Comparison of ENCODE assay signal across 10 cellular contexts in the genomic region with DNA sequence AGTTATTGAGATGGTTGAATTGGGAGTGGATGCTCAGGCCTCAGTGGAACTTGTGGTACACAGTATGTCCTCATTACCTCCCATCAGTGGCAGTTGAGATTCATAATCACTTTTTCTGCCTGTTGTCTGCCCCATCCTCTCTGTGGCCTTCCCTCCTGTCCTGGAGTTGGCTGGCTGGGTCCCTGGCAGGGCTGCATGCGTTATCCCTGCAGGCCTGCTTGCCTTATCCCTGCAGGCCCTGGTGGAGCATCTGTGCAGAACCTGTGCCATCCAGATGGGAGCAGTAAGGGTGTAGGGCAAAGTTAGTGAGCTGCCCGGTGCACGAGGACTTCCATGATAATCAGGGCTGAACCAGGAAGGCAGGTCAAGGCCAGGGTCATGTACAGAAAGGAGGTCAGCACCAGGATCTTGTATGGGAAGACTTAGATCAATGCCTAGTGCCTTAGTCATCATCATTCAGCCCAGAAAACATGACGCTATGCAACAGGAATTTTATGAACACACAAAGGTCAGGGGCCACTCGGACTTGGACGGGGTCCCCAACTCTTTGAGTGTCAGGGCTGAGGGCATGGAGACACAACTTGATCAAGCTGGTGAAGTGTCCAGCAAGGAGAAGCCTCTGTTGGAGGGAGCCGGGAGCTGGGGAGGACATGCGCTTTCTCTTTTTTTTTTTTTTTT. TPM values are rescaled to one million over a fixed set of nuclear protein-coding genes. Genes with fewer than 3 reads are reported as not detected.
DNase-seq lines count a peak whose midpoint lies in the region; ATAC-seq and TF ChIP-seq lines count a peak whose summit lies in the region.
"Had no signal": no experiment of that assay in that cellular context is flagged by ENCODE, and none has a peak within 500 bp of the region (broad histone marks: within the 10 kb centered on the region; RNA-seq: fewer than 3 reads in every experiment).

No MANE protein-coding gene starts in this region.

- no peak for ATAC-seq in GM21447 (IDR thresholded peaks at IDR 0.05; ENCODE audit: unreplicated experiment)

- peak overlapping the region; percentile 78 to 93 (median 87); a peak in 20 of 22 replicates for H3K27ac ChIP-seq in BLaER1 treated with 17β-estradiol and CSF1 and Interleukin-3, amounts not matched to agents 10 nM and 100 nM
- H3K27ac ChIP-seq in esophagus (ENCODE audit: low read depth in 2 of 2, low read length in 1 of 2) = peak overlapping the region; percentile 2 to 70
- peak overlapping the region; percentile 85 for H3K27ac ChIP-seq in osteoblast (ENCODE audit: low read depth, low read length)

- no peak overlapping the region for H2AFZ ChIP-seq in osteoblast (ENCODE audit: low read length)

- peaks cover 0 to 25% (median 14%) of the 10 kb centered on the region in 11 experiments; a peak in 14 of 22 replicates for H4K20me1 ChIP-seq in BLaER1 treated with 17β-estradiol and CSF1 and Interleukin-3, amounts not matched to agents 10 nM and 100 nM
- H4K20me1 ChIP-seq in osteoblast (ENCODE audit: insufficient read depth, low read length) = peaks cover 18% of the 10 kb centered on the region

- H3K4me3 ChIP-seq in BLaER1 treated with 17β-estradiol and CSF1 and Interleukin-3, amounts not matched to agents 10 nM and 100 nM = no peak overlapping the region
- no peak overlapping the region for H3K4me3 ChIP-seq in esophagus (ENCODE audit: low read depth in 1 of 2, low read length in 2 of 2)
- H3K4me3 ChIP-seq in osteoblast (ENCODE audit: insufficient read depth, low read length) = peak overlapping the region; percentile 35

- TF ChIP-seq CTCF in osteoblast (IDR thresholded peaks at IDR 0.05; ENCODE audit: extremely low read depth, low read depth, low read length) = no peak

- H3K79me2 ChIP-seq in osteoblast (ENCODE audit: insufficient read depth, low read length) = peaks cover 57% of the 10 kb centered on the region

- peaks cover 56 to 78% (median 71%) of the 10 kb centered on the region in 10 experiments for H3K4me1 ChIP-seq in BLaER1 treated with 17β-estradiol and CSF1 and Interleukin-3, amounts not matched to agents 10 nM and 100 nM
- H3K4me1 ChIP-seq in esophagus (ENCODE audit: control insufficient read depth in 2 of 2, insufficient read depth in 2 of 2, low read length in 1 of 2) (peaks cover 10% of the 10 kb centered on the region in 2 donors), osteoblast (ENCODE audit: insufficient read depth, low read length) (peaks cover 52% of the 10 kb centered on the region)

- H3K4me2 ChIP-seq in BLaER1 treated with 17β-estradiol and CSF1 and Interleukin-3, amounts not matched to agents 10 nM and 100 nM = peak overlapping the region; percentile 59 to 89 (median 79)
- H3K4me2 ChIP-seq in osteoblast (ENCODE audit: insufficient read depth, low read length) = peak overlapping the region; percentile 16

- 56 to 61% methylated on average over 8 of the region's 8 CpGs for WGBS in esophagus, 2 donors

- DNase-seq in NCI-H460 (ENCODE audit: extremely low read depth, low read depth) = peak; percentile 72
- DNase-seq in osteoblast (ENCODE audit: insufficient read length, low spot score, missing footprints) = peak; percentile 80
- DNase-seq in effector CD8-positive, alpha-beta T cell (lab: John Stamatoyannopoulos, UW) = no peak
- no peak for DNase-seq in NCI-H1092 treated with DMSO at 0.1 percent for 48 hours (lab: John Stamatoyannopoulos, UW)
- no peak for DNase-seq in OCI-M2 (lab: John Stamatoyannopoulos, UW; ENCODE audit: unreplicated experiment)
- DNase-seq: activated effector memory CD4-positive, alpha-beta T cell treated with anti-CD3 and anti-CD28 coated beads, Interleukin-2, amount 50 U/mL, for 16 hours; MV-4-11 had no signal

- H3K36me3 ChIP-seq in BLaER1 treated with 17β-estradiol and CSF1 and Interleukin-3, amounts not matched to agents 10 nM and 100 nM = peaks cover 10 to 31% (median 21%) of the 10 kb centered on the region in 11 experiments; a peak in 19 of 22 replicates
- H3K36me3 ChIP-seq in esophagus (ENCODE audit: control insufficient read depth in 2 of 2, insufficient read depth in 2 of 2, low read length in 1 of 2) (peaks cover 1 to 2% of the 10 kb centered on the region in 2 donors), osteoblast (ENCODE audit: insufficient read depth, low read length) (peaks cover 2% of the 10 kb centered on the region)

- no peaks in the 10 kb centered on the region for H3K9me3 ChIP-seq in BLaER1 treated with 17β-estradiol and CSF1 and Interleukin-3, amounts not matched to agents 10 nM and 100 nM (replicated peaks in 1 of 11)
- H3K9me3 ChIP-seq in esophagus (ENCODE audit: control insufficient read depth in 2 of 2, insufficient read depth in 1 of 2, low read depth in 1 of 2, low read length in 1 of 2) (no peaks in the 10 kb centered on the region), osteoblast (ENCODE audit: low read depth, low read length) (no peaks in the 10 kb centered on the region)

- peak overlapping the region in 9 of 11 experiments; percentile 20 to 82 (median 74); a peak in 13 of 22 replicates for H3K9ac ChIP-seq in BLaER1 treated with 17β-estradiol and CSF1 and Interleukin-3, amounts not matched to agents 10 nM and 100 nM

- no peaks in the 10 kb centered on the region for H3K27me3 ChIP-seq in BLaER1 treated with 17β-estradiol and CSF1 and Interleukin-3, amounts not matched to agents 10 nM and 100 nM
- H3K27me3 ChIP-seq in esophagus (ENCODE audit: control insufficient read depth in 1 of 2, insufficient read depth in 2 of 2, low read length in 2 of 2) = no peaks in the 10 kb centered on the region
- H3K27me3 ChIP-seq in osteoblast (ENCODE audit: insufficient read depth, low read length) = no peaks in the 10 kb centered on the region

RNA-seq across cellular contexts. Expression of a gene that starts 47.2 kb away (rescaled TPM):
- 25.8 and 27.7 TPM in 2 replicates for total RNA-seq in NCI-H460 (2014; rRNA removed; shearing (Covaris generic))
- 29.9 and 30.0 TPM in 2 replicates for polyA plus RNA-seq in NCI-H460 (2014; cell fraction: nucleus; rRNA removed)
- 10 to 100 TPM; 14.8 to 21.8 TPM for polyA plus RNA-seq in esophagus
- total RNA-seq in osteoblast = 33.7 and 37.7 TPM in 2 replicates

Comparison
In these comparisons a context has a peak if more than half of its experiments do, and no peak if none do; other contexts are left out.
1. H3K27ac ChIP-seq: peak in every context shown above with its lines; median percentile 87 in BLaER1 treated with 17β-estradiol and CSF1 and Interleukin-3, amounts not matched to agents 10 nM and 100 nM; 85 in osteoblast; 36 in esophagus.
2. DNase-seq: peak in NCI-H460 (single experiment) and osteoblast (single experiment); none in effector CD8-positive, alpha-beta T cell (single experiment), NCI-H1092 treated with DMSO at 0.1 percent for 48 hours (single experiment) and OCI-M2 (single experiment).